Comparison of ENCODE assay signal across 18 cellular contexts in genomic region chr12:67468549-67469245, GRCh38.
"Had no signal": no experiment of that assay in that cellular context is flagged by ENCODE, and none has a peak within 500 bp of the region (broad histone marks: within the 10 kb centered on the region; RNA-seq: fewer than 3 reads in every experiment).

No MANE protein-coding gene starts in this region.

- H3K9me3 ChIP-seq: body of pancreas, mucosa of descending colon, neutrophil, pancreas, tibial artery, uterus had no signal

- H3K27ac Mint-ChIP-seq: activated CD4-positive, alpha-beta memory T cell treated with anti-CD3 and anti-CD28 coated beads, Interleukin-2, amount 10 ng/mL, durations not matched to agents 7 days and 5 days; activated naive CD8-positive, alpha-beta T cell treated with anti-CD3 and anti-CD28 coated beads for 36 hours; activated T-helper 17 cell treated with anti-CD3 and anti-CD28 coated beads, Interleukin-2, amount 50 U/mL, for 72 hours had no signal

- ATAC-seq: activated T-helper 17 cell treated with anti-CD3 and anti-CD28 coated beads, Interleukin-2, amount 50 U/mL, for 72 hours; body of pancreas; foreskin keratinocyte; left ventricle myocardium superior; mucosa of descending colon; sciatic nerve had no signal

- DNase-seq: activated CD4-positive, alpha-beta memory T cell treated with anti-CD3 and anti-CD28 coated beads, Interleukin-2, amount 10 ng/mL, durations not matched to agents 7 days and 5 days; activated CD4-positive, alpha-beta T cell treated with anti-CD3 and anti-CD28 coated beads for 48 hours; activated CD4-positive, CD25-positive, alpha-beta regulatory T cell; activated naive CD4-positive, alpha-beta T cell; activated naive CD8-positive, alpha-beta T cell treated with anti-CD3 and anti-CD28 coated beads for 36 hours; activated T-cell treated with anti-CD3 and anti-CD28 coated beads, Interleukin-2, amount 50 U/mL, for 1 hour; body of pancreas; foreskin keratinocyte; glutamatergic neuron; left ventricle myocardium superior; mucosa of descending colon; pancreas; stimulated activated CD4-positive, alpha-beta T cell treated with anti-CD3 and anti-CD28 coated beads, Interleukin-4, amount 100 ng/mL, for 24 hours; tibial artery; uterus had no signal

- H3K4me1 Mint-ChIP-seq: activated CD4-positive, alpha-beta memory T cell treated with anti-CD3 and anti-CD28 coated beads, Interleukin-2, amount 10 ng/mL, durations not matched to agents 7 days and 5 days; activated T-helper 17 cell treated with anti-CD3 and anti-CD28 coated beads, Interleukin-2, amount 50 U/mL, for 72 hours had no signal

- H3K27me3 Mint-ChIP-seq: activated naive CD8-positive, alpha-beta T cell treated with anti-CD3 and anti-CD28 coated beads for 36 hours; activated T-helper 17 cell treated with anti-CD3 and anti-CD28 coated beads, Interleukin-2, amount 50 U/mL, for 72 hours had no signal

- H3K27me3 ChIP-seq: body of pancreas, pancreas, tibial artery, uterus had no signal

- H3K27ac ChIP-seq: body of pancreas, foreskin keratinocyte, neutrophil, pancreas, tibial artery had no signal

- H3K4me3 ChIP-seq: body of pancreas, mucosa of descending colon, pancreas, tibial artery, uterus had no signal

- H3K36me3 ChIP-seq: neutrophil, pancreas, tibial artery, uterus had no signal

- H3K4me3 Mint-ChIP-seq: activated CD4-positive, alpha-beta memory T cell treated with anti-CD3 and anti-CD28 coated beads, Interleukin-2, amount 10 ng/mL, durations not matched to agents 7 days and 5 days; activated naive CD8-positive, alpha-beta T cell treated with anti-CD3 and anti-CD28 coated beads for 36 hours; activated T-helper 17 cell treated with anti-CD3 and anti-CD28 coated beads, Interleukin-2, amount 50 U/mL, for 72 hours had no signal

- H3K4me1 ChIP-seq: body of pancreas, foreskin keratinocyte, pancreas, tibial artery had no signal

- FAIRE-seq: pancreas had no signal
